Comparison of ENCODE assay signal across 28 cellular contexts in genomic region chr11:113204280-113204679, GRCh38.
DNase-seq lines count a peak whose midpoint lies in the region; TF ChIP-seq lines count a peak whose summit lies in the region.
"Had no signal": no experiment of that assay in that cellular context is flagged by ENCODE, and none has a peak within 500 bp of the region (broad histone marks: within the 10 kb centered on the region; RNA-seq: fewer than 3 reads in every experiment).

No MANE protein-coding gene starts in this region.

- H3K14ac ChIP-seq in neuronal stem cell (ENCODE audit: low read length), result no peak overlapping the region

- H3K36me3 ChIP-seq in mammary epithelial cell (ENCODE audit: insufficient read depth, low read length) (no peaks in the 10 kb centered on the region), neuronal stem cell (replicated peaks in 1 of 2; ENCODE audit: control insufficient read depth in 2 of 2, insufficient read depth in 2 of 2, low read length in 2 of 2) (peaks cover 0 to 10% of the 10 kb centered on the region in 2 donors)
- H3K36me3 ChIP-seq in effector memory CD4-positive, alpha-beta T cell (ENCODE audit: control insufficient read depth, insufficient read depth, low read length), result no peaks in the 10 kb centered on the region

- BruUV-seq in MCF 10A (replicated peaks; lab: Mats Ljungman, UMichigan) (no TSS peak), mammary epithelial cell (replicated peaks; lab: Mats Ljungman, UMichigan) (no TSS peak)

- H2AK5ac ChIP-seq in neuronal stem cell (ENCODE audit: low read depth, low read length), result no peak overlapping the region

- TF ChIP-seq CTCF in MCF 10A (IDR thresholded peaks at IDR 0.05; ENCODE audit: unreplicated experiment) (no peak), mammary epithelial cell (conservative IDR thresholded peaks at IDR 0.05 in 1 of 2, IDR thresholded peaks at IDR 0.05 in 1 of 2; ENCODE audit: extremely low read depth in 1 of 2, insufficient read depth in 1 of 2, low read depth in 1 of 2, low read length in 2 of 2) (no peak), glutamatergic neuron (IDR thresholded peaks at IDR 0.05; ENCODE audit: partially characterized antibody, unreplicated experiment) (no peak)

- H3K27ac ChIP-seq in mammary epithelial cell (ENCODE audit: insufficient read depth, low read depth, low read length) (no peak overlapping the region), neuronal stem cell (replicated peaks; ENCODE audit: low read length) (no peak overlapping the region)
- no peak overlapping the region for H3K27ac ChIP-seq in effector memory CD4-positive, alpha-beta T cell (ENCODE audit: insufficient read depth, low read length, poor library complexity, severe bottlenecking)
- H3K27ac ChIP-seq: body of pancreas, heart left ventricle, thyroid gland had no signal

- H2BK120ac ChIP-seq in neuronal stem cell (ENCODE audit: low read depth, low read length), result no peak overlapping the region

- no peak overlapping the region for H4K91ac ChIP-seq in neuronal stem cell (ENCODE audit: low read depth, low read length, poor library complexity)

- H3K9me3 Mint-ChIP-seq in MCF 10A (ENCODE audit: unreplicated experiment), result no peaks in the 10 kb centered on the region
- H3K9me3 Mint-ChIP-seq in glutamatergic neuron (ENCODE audit: unreplicated experiment), result peaks cover 17% of the 10 kb centered on the region
- H3K9me3 Mint-ChIP-seq: activated naive CD8-positive, alpha-beta T cell treated with anti-CD3 and anti-CD28 coated beads, Interleukin-2, amount 10 ng/mL, durations not matched to agents 7 days and 5 days; H9; stimulated activated naive CD8-positive, alpha-beta T cell treated with anti-CD3 and anti-CD28 coated beads, Interleukin-15, Interleukin-2, amounts not matched to agents 100 ng/mL and 50 ng/mL, for 24 hours had no signal

- H3K4me1 ChIP-seq in mammary epithelial cell (ENCODE audit: insufficient read depth, low read length), result peaks cover 19% of the 10 kb centered on the region
- H3K4me1 ChIP-seq in effector memory CD4-positive, alpha-beta T cell (ENCODE audit: control insufficient read depth, insufficient read depth, low read length, poor library complexity, severe bottlenecking), result no peaks in the 10 kb centered on the region
- H3K4me1 ChIP-seq in neuronal stem cell (ENCODE audit: control insufficient read depth in 2 of 2, insufficient read depth in 1 of 2, low read depth in 1 of 2, low read length in 2 of 2), result peaks cover 0 to 14% of the 10 kb centered on the region in 2 donors
- H3K4me1 ChIP-seq: body of pancreas, thyroid gland had no signal

- no peak overlapping the region for H2AFZ ChIP-seq in mammary epithelial cell (ENCODE audit: low read depth, low read length)
- no peak overlapping the region for H2AFZ ChIP-seq in neuronal stem cell (ENCODE audit: low read length)

- in situ Hi-C loops in mammary epithelial cell (cut with MboI; ENCODE audit: low sequenced_read_pairs in 2 of 2), result no loop called here

- H3K27me3 Mint-ChIP-seq in MCF 10A (ENCODE audit: insufficient read depth, unreplicated experiment) (peaks cover 11% of the 10 kb centered on the region), glutamatergic neuron (ENCODE audit: unreplicated experiment) (peaks cover 13% of the 10 kb centered on the region)
- H3K27me3 Mint-ChIP-seq: activated naive CD8-positive, alpha-beta T cell treated with anti-CD3 and anti-CD28 coated beads, Interleukin-2, amount 10 ng/mL, durations not matched to agents 7 days and 5 days; B cell had no signal

- no peak overlapping the region for H3K4ac ChIP-seq in neuronal stem cell (ENCODE audit: low read length)

- H3K18ac ChIP-seq in neuronal stem cell (ENCODE audit: low read length), result no peak overlapping the region

- H3K27me3 ChIP-seq in mammary epithelial cell (ENCODE audit: insufficient read depth, low read length), result no peaks in the 10 kb centered on the region
- H3K27me3 ChIP-seq in effector memory CD4-positive, alpha-beta T cell (replicated peaks; ENCODE audit: control insufficient read depth, insufficient read depth, low read length, poor library complexity, severe bottlenecking), result no peaks in the 10 kb centered on the region
- H3K27me3 ChIP-seq in neuronal stem cell (ENCODE audit: control insufficient read depth in 3 of 3, insufficient read depth in 3 of 3, low read depth in 1 of 3, low read length in 3 of 3), result no peaks in the 10 kb centered on the region
- H3K27me3 ChIP-seq: body of pancreas, heart left ventricle, thyroid gland had no signal

- H3K4me1 Mint-ChIP-seq in MCF 10A (ENCODE audit: insufficient read depth, unreplicated experiment) (peaks cover 39% of the 10 kb centered on the region), glutamatergic neuron (ENCODE audit: low read depth, unreplicated experiment) (peaks cover 55% of the 10 kb centered on the region)
- H3K4me1 Mint-ChIP-seq: activated naive CD8-positive, alpha-beta T cell treated with anti-CD3 and anti-CD28 coated beads, Interleukin-2, amount 10 ng/mL, durations not matched to agents 7 days and 5 days; B cell; H9 had no signal

- dilution Hi-C loops in mammary epithelial cell (cut with HindIII; ENCODE audit: low sequenced_read_pairs), result no loop called here

- no peaks in the 10 kb centered on the region for H3K79me1 ChIP-seq in neuronal stem cell (ENCODE audit: low read depth, low read length)

- H3K4me3 Mint-ChIP-seq in MCF 10A (ENCODE audit: unreplicated experiment), result no peak overlapping the region
- H3K4me3 Mint-ChIP-seq in glutamatergic neuron (ENCODE audit: unreplicated experiment), result peak overlapping the region; percentile 39
- H3K4me3 Mint-ChIP-seq: activated naive CD8-positive, alpha-beta T cell treated with anti-CD3 and anti-CD28 coated beads, Interleukin-2, amount 10 ng/mL, durations not matched to agents 7 days and 5 days; B cell; H9; stimulated activated naive CD8-positive, alpha-beta T cell treated with anti-CD3 and anti-CD28 coated beads, Interleukin-15, Interleukin-2, amounts not matched to agents 100 ng/mL and 50 ng/mL, for 24 hours had no signal

- H3K27ac Mint-ChIP-seq in MCF 10A (ENCODE audit: low read depth, unreplicated experiment) (no peak overlapping the region), glutamatergic neuron (ENCODE audit: unreplicated experiment) (peak overlapping the region; percentile 74)
- H3K27ac Mint-ChIP-seq: activated naive CD8-positive, alpha-beta T cell treated with anti-CD3 and anti-CD28 coated beads, Interleukin-2, amount 10 ng/mL, durations not matched to agents 7 days and 5 days; B cell; progenitor cell of endocrine pancreas; stimulated activated naive CD8-positive, alpha-beta T cell treated with anti-CD3 and anti-CD28 coated beads, Interleukin-15, Interleukin-2, amounts not matched to agents 100 ng/mL and 50 ng/mL, for 24 hours had no signal

- no peaks in the 10 kb centered on the region for H3K9me3 ChIP-seq in mammary epithelial cell (replicated peaks; ENCODE audit: insufficient read depth, low read length)
- no peaks in the 10 kb centered on the region for H3K9me3 ChIP-seq in effector memory CD4-positive, alpha-beta T cell (ENCODE audit: control insufficient read depth, low read length)
- peaks cover 0 to 2% of the 10 kb centered on the region in 2 donors for H3K9me3 ChIP-seq in neuronal stem cell (replicated peaks in 1 of 2; ENCODE audit: control insufficient read depth in 2 of 2, insufficient read depth in 1 of 2, low read depth in 1 of 2, low read length in 2 of 2)
- H3K9me3 ChIP-seq: body of pancreas, heart left ventricle, thyroid gland had no signal

- DNase-seq in MCF 10A (ENCODE audit: unreplicated experiment) (peak; percentile 81), mammary epithelial cell (no peak), RPMI7951 (ENCODE audit: low read depth) (peak; percentile 92), glutamatergic neuron (no peak), neuronal stem cell (ENCODE audit: low spot score) (no peak), NCI-H2171 treated with DMSO at 0.1 percent for 48 hours (lab: John Stamatoyannopoulos, UW) (no peak)
- no peak for DNase-seq in stimulated activated naive CD4-positive, alpha-beta T cell (lab: John Stamatoyannopoulos, UW)
- no peak for DNase-seq in effector memory CD4-positive, alpha-beta T cell
- DNase-seq: 8988T; activated CD4-positive, alpha-beta T cell treated with anti-CD3 and anti-CD28 coated beads, Interleukin-2, amount 50 U/mL, for 4 hours; activated CD4-positive, CD25-positive, alpha-beta regulatory T cell; activated naive CD8-positive, alpha-beta T cell treated with anti-CD3 and anti-CD28 coated beads, Interleukin-2, amount 10 ng/mL, durations not matched to agents 7 days and 5 days; effector CD4-positive, alpha-beta T cell; erythroblast; H9; heart left ventricle; kidney glomerular epithelial cell; NCI-H146; NCI-H2171; NCI-H524 treated with DMSO at 0.1 percent for 48 hours; SW 1271; T1000; thyroid gland had no signal

- 81% methylated on average over 10 of the region's 10 CpGs for WGBS in mammary epithelial cell (ENCODE audit: low coverage, missing lambda C conversion rate)
- no CpG with 5 or more reads among the region's 10 CpGs for WGBS in neuronal stem cell (ENCODE audit: extremely low coverage in 2 of 2, insufficient read length in 2 of 2, insufficient replicate concordance in 1 of 2), 2 donors

- H3K36me3 Mint-ChIP-seq in MCF 10A (ENCODE audit: insufficient read depth, unreplicated experiment) (no peaks in the 10 kb centered on the region), glutamatergic neuron (ENCODE audit: unreplicated experiment) (peaks cover 27% of the 10 kb centered on the region)
- H3K36me3 Mint-ChIP-seq: activated naive CD8-positive, alpha-beta T cell treated with anti-CD3 and anti-CD28 coated beads, Interleukin-2, amount 10 ng/mL, durations not matched to agents 7 days and 5 days had no signal

- H3K4me3 ChIP-seq in mammary epithelial cell (replicated peaks in 1 of 3; ENCODE audit: insufficient read depth in 1 of 3, low read depth in 2 of 3, low read length in 3 of 3) (no peak overlapping the region), neuronal stem cell (ENCODE audit: low read length in 2 of 2) (no peak overlapping the region)
- no peak overlapping the region for H3K4me3 ChIP-seq in effector memory CD4-positive, alpha-beta T cell (ENCODE audit: insufficient read depth, low read depth, low read length, poor library complexity, severe bottlenecking)
- H3K4me3 ChIP-seq: body of pancreas, heart left ventricle, lung, thyroid gland had no signal

- intact Hi-C loops in MCF 10A (cut with micrococcal nuclease), result no loop called here
- intact Hi-C loops in mammary epithelial cell (cut with micrococcal nuclease), result no loop called here

- no peak overlapping the region for H3K9ac ChIP-seq in mammary epithelial cell (ENCODE audit: insufficient read depth, low read length)
- H3K9ac ChIP-seq in neuronal stem cell (ENCODE audit: low read depth, low read length, poor library complexity), result no peak overlapping the region

- H3K79me2 ChIP-seq in mammary epithelial cell (ENCODE audit: insufficient read depth, low read length), result no peaks in the 10 kb centered on the region

- H3K4me2 ChIP-seq in mammary epithelial cell (ENCODE audit: insufficient read depth, low read depth, low read length) (no peak overlapping the region), neuronal stem cell (ENCODE audit: insufficient read depth, low read length, poor library complexity, severe bottlenecking) (no peak overlapping the region)

- CTCF ChIA-PET in MCF 10A (lab: Yijun Ruan, JAX) (interaction anchor here (1.0 to 1.2 kb wide), 2 partner anchors 16 to 85 kb away, joined by 3 to 4 read pairs; no protein-coding TSS in a partner anchor), mammary epithelial cell (lab: Charles Lee; ENCODE audit: low non-redundant PET) (no interaction called here)

- no peak overlapping the region for H2BK5ac ChIP-seq in neuronal stem cell (ENCODE audit: low read length)

- H2BK15ac ChIP-seq in neuronal stem cell (ENCODE audit: low read length), result no peak overlapping the region

- no peak overlapping the region for H2BK12ac ChIP-seq in neuronal stem cell (ENCODE audit: low read length)

- H4K8ac ChIP-seq in neuronal stem cell (ENCODE audit: low read depth, low read length), result no peak overlapping the region

- H4K20me1 ChIP-seq in mammary epithelial cell (ENCODE audit: insufficient read depth, low read length), result no peaks in the 10 kb centered on the region

- no peak overlapping the region for H3K23ac ChIP-seq in neuronal stem cell (ENCODE audit: low read depth, low read length, poor library complexity)

- POLR2A ChIA-PET in MCF 10A (lab: Yijun Ruan, JAX), result interaction anchor here (0.7 kb wide), 1 partner anchor 58 kb away, joined by 4 read pairs; no protein-coding TSS in a partner anchor

Comparison
In these comparisons a context has a peak if more than half of its experiments do, and no peak if none do; other contexts are left out.
1. DNase-seq: peak in MCF 10A (single experiment) and RPMI7951 (single experiment); none in mammary epithelial cell (single experiment), glutamatergic neuron (single experiment), stimulated activated naive CD4-positive, alpha-beta T cell (0 of 6), effector memory CD4-positive, alpha-beta T cell (0 of 3), neuronal stem cell (single experiment) and NCI-H2171 treated with DMSO at 0.1 percent for 48 hours (single experiment).